19 cellular contexts compared by ENCODE assay signal in genomic region chr2:234373791-234374508, GRCh38.
DNase-seq lines count a peak whose midpoint lies in the region; ATAC-seq, FAIRE-seq and TF ChIP-seq lines count a peak whose summit lies in the region.
"Had no signal": no experiment of that assay in that cellular context is flagged by ENCODE, and none has a peak within 500 bp of the region (broad histone marks: within the 10 kb centered on the region; RNA-seq: fewer than 3 reads in every experiment).

No MANE protein-coding gene starts in this region.

- H3K27me3 ChIP-seq in H1 (replicated peaks in 1 of 4; ENCODE audit: control insufficient read depth in 3 of 4, extremely low read depth in 1 of 4, insufficient read depth in 3 of 4, low read length in 3 of 4), result no peaks in the 10 kb centered on the region; a peak in 2 of 7 replicates
- H3K27me3 ChIP-seq in stomach, result peaks cover 0 to 10% (median 3%) of the 10 kb centered on the region in 3 donors
- H3K27me3 ChIP-seq: upper lobe of right lung had no signal

- WGBS in H1 (ENCODE audit: extremely low coverage in 1 of 2, insufficient coverage in 1 of 2, insufficient read length in 1 of 2, insufficient replicate concordance in 2 of 2, low coverage in 1 of 2, low lambda C conversion rate in 2 of 2, missing lambda C conversion rate in 1 of 2), 2 experiments, result 89% methylated on average over 13 of the region's 13 CpGs; no CpG with 5 or more reads in 1 of the 2 experiments
- WGBS in stomach, 5 donors, result 76 to 83% (median 81%) methylated on average over 13 of the region's 13 CpGs

- no peak for TF ChIP-seq POLR2A in H1 (IDR thresholded peaks at IDR 0.05; ENCODE audit: control extremely low read depth in 1 of 2, low read depth in 2 of 2, low read length in 2 of 2)
- TF ChIP-seq POLR2A in stomach (IDR thresholded peaks at IDR 0.05), result no peak

- H3K4me1 Mint-ChIP-seq in natural killer cell treated with Interleukin-12 subunit alpha and Interleukin-12 subunit beta and Interleukin-15 and Interleukin-18, amount 100 ng/mL, for 72 hours (ENCODE audit: low read depth in 2 of 2), result peaks cover 26 to 38% of the 10 kb centered on the region in 2 donors
- H3K4me1 Mint-ChIP-seq in natural killer cell, result peaks cover 35 to 55% of the 10 kb centered on the region in 2 donors
- H3K4me1 Mint-ChIP-seq in activated CD8-positive, alpha-beta T cell treated with anti-CD3 and anti-CD28 coated beads for 36 hours (ENCODE audit: low read depth), result peaks cover 56% of the 10 kb centered on the region

- H4K91ac ChIP-seq in H1 (replicated peaks; ENCODE audit: insufficient read length, low read length), result no peak overlapping the region

- CTCF ChIA-PET in activated CD8-positive, alpha-beta T cell treated with anti-CD3 and anti-CD28 coated beads for 36 hours (lab: Charles Lee), result interaction anchor here (0.8 to 1.8 kb wide), 6 partner anchors 13 to 238 kb away, joined by 3 to 7 read pairs (median 4); partner anchors contain the start of gene ARL4C
- CTCF ChIA-PET in H1 (lab: Charles Lee; ENCODE audit: partially characterized antibody), result interaction anchor here (0.8 to 1.2 kb wide), 3 partner anchors 11 to 68 kb away, joined by 3 read pairs; no protein-coding TSS in a partner anchor

- H3K56ac ChIP-seq in H1 (replicated peaks; ENCODE audit: insufficient read length, low read depth, low read length), result no peak overlapping the region

- H3K4me3 Mint-ChIP-seq in natural killer cell treated with Interleukin-12 subunit alpha and Interleukin-12 subunit beta and Interleukin-15 and Interleukin-18, amount 100 ng/mL, for 72 hours, result no peak overlapping the region
- no peak overlapping the region for H3K4me3 Mint-ChIP-seq in natural killer cell
- peak overlapping the region; percentile 54 for H3K4me3 Mint-ChIP-seq in activated CD8-positive, alpha-beta T cell treated with anti-CD3 and anti-CD28 coated beads for 36 hours

- H3K9ac ChIP-seq in H1 (replicated peaks in 1 of 4; ENCODE audit: extremely low read depth in 1 of 4, low read depth in 3 of 4, low read length in 3 of 4), result no peak overlapping the region
- H3K9ac ChIP-seq: GM23248 had no signal

- no peak overlapping the region for H2BK120ac ChIP-seq in H1 (replicated peaks; ENCODE audit: low read depth, low read length)

- H4K5ac ChIP-seq in H1 (ENCODE audit: insufficient read length, low read depth, low read length), result no peak overlapping the region

- FAIRE-seq in H1 (lab: Jason Lieb, UNC), result no peak

- TF ChIP-seq CTCF in natural killer cell (IDR thresholded peaks at IDR 0.05), result no peak
- TF ChIP-seq CTCF in activated CD8-positive, alpha-beta T cell treated with anti-CD3 and anti-CD28 coated beads for 36 hours (IDR thresholded peaks at IDR 0.05), result no peak
- TF ChIP-seq CTCF in H1 (IDR thresholded peaks at IDR 0.05; ENCODE audit: control extremely low read depth in 1 of 3, insufficient read depth in 1 of 3, low read depth in 1 of 3, low read length in 3 of 3), result no peak
- no peak for TF ChIP-seq CTCF in stomach (IDR thresholded peaks at IDR 0.05)

- no peak overlapping the region for H2BK12ac ChIP-seq in H1 (ENCODE audit: low read depth, low read length)

- no peak overlapping the region for H2AK5ac ChIP-seq in H1 (ENCODE audit: low read depth, low read length)

- intact Hi-C loops in natural killer cell (cut with micrococcal nuclease) (no loop called here), stomach (cut with DNase I; ENCODE audit: low total_unique reads) (no loop called here), left cardiac atrium (cut with DNase I) (no loop called here)
- intact Hi-C loops in activated CD8-positive, alpha-beta T cell treated with anti-CD3 and anti-CD28 coated beads for 36 hours (cut with micrococcal nuclease), result loop anchor here (5.0 kb wide), 1 partner anchor 82 kb away; no protein-coding TSS in a partner anchor

- H3K4me1 ChIP-seq in H1 (replicated peaks in 1 of 4; ENCODE audit: control insufficient read depth in 3 of 4, insufficient read depth in 4 of 4, low read length in 3 of 4) (peaks cover 1 to 4% (median 3%) of the 10 kb centered on the region in 4 experiments; a peak in 4 of 7 replicates), stomach (peaks cover 0 to 3% (median 1%) of the 10 kb centered on the region in 4 donors)
- H3K4me1 ChIP-seq: left lung had no signal

- H3K79me1 ChIP-seq in H1 (ENCODE audit: low read depth, low read length), result no peaks in the 10 kb centered on the region

- H3K36me3 ChIP-seq in H1 (ENCODE audit: control insufficient read depth in 2 of 4, insufficient read depth in 4 of 4, low read length in 3 of 4) (no peaks in the 10 kb centered on the region), stomach (no peaks in the 10 kb centered on the region)
- H3K36me3 ChIP-seq: left lung, upper lobe of right lung had no signal

- H2AFZ ChIP-seq in H1 (ENCODE audit: low read length), result peak overlapping the region; percentile 68; the same call in 1 of the 2 replicates
- H2AFZ ChIP-seq: GM23248 had no signal

- H3K4me3 ChIP-seq in H1 (ENCODE audit: extremely low read depth in 1 of 4, insufficient read depth in 2 of 4, low read depth in 3 of 4, low read length in 4 of 4), result no peak overlapping the region
- no peak overlapping the region for H3K4me3 ChIP-seq in stomach
- H3K4me3 ChIP-seq: GM23248, left lung, mucosa of descending colon, upper lobe of right lung had no signal

- no peak for TF ChIP-seq RAD21 in H1 (IDR thresholded peaks at IDR 0.05 in 1 of 2, conservative IDR thresholded peaks at IDR 0.05 in 1 of 2; ENCODE audit: low read depth in 2 of 2, low read length in 2 of 2)

- no peak overlapping the region for H3K23ac ChIP-seq in H1 (ENCODE audit: insufficient read length)

- no peak for DNase-seq in natural killer cell treated with Interleukin-12 subunit alpha and Interleukin-12 subunit beta and Interleukin-15 and Interleukin-18, amount 100 ng/mL, for 72 hours (ENCODE audit: low spot score)
- DNase-seq in natural killer cell (no peak), H1 (ENCODE audit: low read depth in 1 of 2, low spot score in 2 of 2) (no peak), stomach (no peak), left cardiac atrium (no peak)
- DNase-seq in activated CD8-positive, alpha-beta T cell treated with anti-CD3 and anti-CD28 coated beads for 36 hours, result peak; percentile 36
- no peak for DNase-seq in activated CD4-positive, CD25-positive, alpha-beta regulatory T cell (lab: John Stamatoyannopoulos, UW)
- DNase-seq: Caco-2; erythroblast; GM23248; left lung; mucosa of descending colon; NCI-H2029 treated with DMSO at 0.1 percent for 48 hours; NK-92 treated with Interleukin-12 subunit alpha and Interleukin-12 subunit beta, amount 100 ng/mL, for 24 hours; occipital lobe; stimulated activated naive CD4-positive, alpha-beta T cell treated with Interleukin-2 at 50 U/mL for 16 hours; upper lobe of right lung had no signal

- H3K18ac ChIP-seq in H1 (ENCODE audit: extremely low read depth, low read length), result no peak overlapping the region

- H3K27ac ChIP-seq in H1 (ENCODE audit: low read depth, low read length), result no peak overlapping the region
- H3K27ac ChIP-seq in stomach, result no peak overlapping the region
- H3K27ac ChIP-seq: GM23248, HL-60, left lung, RWPE1, upper lobe of right lung had no signal

- no peaks in the 10 kb centered on the region for H3K9me3 Mint-ChIP-seq in natural killer cell treated with Interleukin-12 subunit alpha and Interleukin-12 subunit beta and Interleukin-15 and Interleukin-18, amount 100 ng/mL, for 72 hours
- H3K9me3 Mint-ChIP-seq in natural killer cell, result no peaks in the 10 kb centered on the region
- H3K9me3 Mint-ChIP-seq in activated CD8-positive, alpha-beta T cell treated with anti-CD3 and anti-CD28 coated beads for 36 hours, result peaks cover 1% of the 10 kb centered on the region

- no peak overlapping the region for H4K8ac ChIP-seq in H1 (ENCODE audit: extremely low read depth, insufficient read depth, low read length)

- no peaks in the 10 kb centered on the region for H3K79me2 ChIP-seq in H1 (ENCODE audit: control insufficient read depth in 1 of 2, insufficient read depth in 2 of 2, low read length in 2 of 2)

- H4K20me1 ChIP-seq in H1 (replicated peaks in 1 of 2; ENCODE audit: control insufficient read depth in 1 of 2, insufficient read depth in 2 of 2, low read length in 2 of 2), result no peaks in the 10 kb centered on the region

- 0 out of 2 replicates have a peak overlapping the region, but pooled peaks have one; percentile 16 for H2BK15ac ChIP-seq in H1 (ENCODE audit: low read length)

- H3K9me3 ChIP-seq in H1 (ENCODE audit: insufficient read depth in 2 of 2, low read depth in 1 of 2, low read length in 1 of 2) (no peaks in the 10 kb centered on the region), stomach (no peaks in the 10 kb centered on the region)
- H3K9me3 ChIP-seq: Caco-2, left lung, mucosa of descending colon, upper lobe of right lung had no signal

- H2BK20ac ChIP-seq in H1 (ENCODE audit: low read length), result no peak overlapping the region

- H2BK5ac ChIP-seq in H1 (ENCODE audit: low read depth, low read length), result no peak overlapping the region

- POLR2A ChIA-PET in activated CD8-positive, alpha-beta T cell treated with anti-CD3 and anti-CD28 coated beads for 36 hours (lab: Charles Lee), result interaction anchor here (1.1 to 2.4 kb wide), 5 partner anchors 9 to 82 kb away, joined by 4 to 7 read pairs (median 5); no protein-coding TSS in a partner anchor
- POLR2A ChIA-PET in H1 (lab: Charles Lee; ENCODE audit: partially characterized antibody), result no interaction called here

- TF ChIP-seq EP300 in H1 (IDR thresholded peaks at IDR 0.05; ENCODE audit: borderline replicate concordance in 1 of 2, low read depth in 2 of 2, low read length in 2 of 2) (no peak), stomach (IDR thresholded peaks at IDR 0.05) (no peak)

- H3K4me2 ChIP-seq in H1 (ENCODE audit: insufficient read depth in 1 of 2, low read depth in 2 of 2, low read length in 2 of 2), result no peak overlapping the region

- no peaks in the 10 kb centered on the region for H3K23me2 ChIP-seq in H1 (ENCODE audit: low read depth, low read length)

- ATAC-seq in natural killer cell treated with Interleukin-12 subunit alpha and Interleukin-12 subunit beta and Interleukin-15 and Interleukin-18, amount 100 ng/mL, for 72 hours, result no peak
- ATAC-seq in natural killer cell (no peak), left cardiac atrium (no peak)
- no peak for ATAC-seq in activated CD8-positive, alpha-beta T cell treated with anti-CD3 and anti-CD28 coated beads for 36 hours
- ATAC-seq: left lung, mucosa of descending colon had no signal

- no peaks in the 10 kb centered on the region for H3K27me3 Mint-ChIP-seq in natural killer cell treated with Interleukin-12 subunit alpha and Interleukin-12 subunit beta and Interleukin-15 and Interleukin-18, amount 100 ng/mL, for 72 hours
- no peaks in the 10 kb centered on the region for H3K27me3 Mint-ChIP-seq in natural killer cell (ENCODE audit: low read depth in 2 of 2)
- no peaks in the 10 kb centered on the region for H3K27me3 Mint-ChIP-seq in activated CD8-positive, alpha-beta T cell treated with anti-CD3 and anti-CD28 coated beads for 36 hours

- H3K27ac Mint-ChIP-seq in natural killer cell treated with Interleukin-12 subunit alpha and Interleukin-12 subunit beta and Interleukin-15 and Interleukin-18, amount 100 ng/mL, for 72 hours, result peak overlapping the region; percentile 33 to 74
- peak overlapping the region in 1 of 2 donors; percentile 59 for H3K27ac Mint-ChIP-seq in natural killer cell
- peak overlapping the region; percentile 91 for H3K27ac Mint-ChIP-seq in activated CD8-positive, alpha-beta T cell treated with anti-CD3 and anti-CD28 coated beads for 36 hours

- H3K36me3 Mint-ChIP-seq in natural killer cell treated with Interleukin-12 subunit alpha and Interleukin-12 subunit beta and Interleukin-15 and Interleukin-18, amount 100 ng/mL, for 72 hours, result no peaks in the 10 kb centered on the region
- no peaks in the 10 kb centered on the region for H3K36me3 Mint-ChIP-seq in natural killer cell
- peaks cover 6% of the 10 kb centered on the region for H3K36me3 Mint-ChIP-seq in activated CD8-positive, alpha-beta T cell treated with anti-CD3 and anti-CD28 coated beads for 36 hours (ENCODE audit: low read depth)

- H3K14ac ChIP-seq in H1 (ENCODE audit: insufficient read length), result no peak overlapping the region

- H3K4ac ChIP-seq in H1 (replicated peaks; ENCODE audit: insufficient read length, low read depth, low read length), result no peak overlapping the region
